In genomic region chr15:67405208-67406191, GRCh38 we compare ENCODE assay signal across 16 cellular contexts.
DNase-seq lines count a peak whose midpoint lies in the region; ATAC-seq, FAIRE-seq and TF ChIP-seq lines count a peak whose summit lies in the region.
"Had no signal": no experiment of that assay in that cellular context is flagged by ENCODE, and none has a peak within 500 bp of the region (broad histone marks: within the 10 kb centered on the region; RNA-seq: fewer than 3 reads in every experiment).

No MANE protein-coding gene starts in this region.

- H3K9me3 Mint-ChIP-seq in CD8-positive, alpha-beta memory T cell = no peaks in the 10 kb centered on the region
- H3K9me3 Mint-ChIP-seq in nephron progenitor cell = no peaks in the 10 kb centered on the region
- no peaks in the 10 kb centered on the region for H3K9me3 Mint-ChIP-seq in activated CD4-positive, alpha-beta memory T cell treated with anti-CD3 and anti-CD28 coated beads, Interleukin-2, amount 10 ng/mL, durations not matched to agents 7 days and 5 days

- no peak for TF ChIP-seq CTCF in bronchial epithelial cell (IDR thresholded peaks at IDR 0.05; ENCODE audit: insufficient read depth, low read length, severe bottlenecking)
- TF ChIP-seq CTCF in nephron progenitor cell (IDR thresholded peaks at IDR 0.05) = no peak

- POLR2A ChIA-PET in CD8-positive, alpha-beta memory T cell (lab: Charles Lee) = no interaction called here
- POLR2A ChIA-PET in activated CD4-positive, alpha-beta memory T cell treated with anti-CD3 and anti-CD28 coated beads, Interleukin-2, amount 10 ng/mL, durations not matched to agents 7 days and 5 days (lab: Charles Lee) = no interaction called here

- no peak overlapping the region for H3K4me3 ChIP-seq in CD8-positive, alpha-beta memory T cell (ENCODE audit: low read length)
- H3K4me3 ChIP-seq in bronchial epithelial cell (ENCODE audit: low read depth, low read length) = no peak overlapping the region
- H3K4me3 ChIP-seq: mucosa of descending colon, SJSA1 had no signal

- peak overlapping the region; percentile 43 for H3K27ac ChIP-seq in CD8-positive, alpha-beta memory T cell (ENCODE audit: low read depth, low read length)
- H3K27ac ChIP-seq: SJSA1 had no signal

- DNase-seq in CD8-positive, alpha-beta memory T cell = no peak
- DNase-seq in LHCN-M2 (ENCODE audit: low read depth) (peak; percentile 88), bronchial epithelial cell (ENCODE audit: low read depth) (peak; percentile 50), nephron progenitor cell (no peak)
- DNase-seq in stimulated activated naive CD8-positive, alpha-beta T cell treated with anti-CD3 and anti-CD28 coated beads, Interleukin-15, Interleukin-2, amounts not matched to agents 100 U/mL and 50 U/mL, for 24 hours = no peak
- DNase-seq in activated CD8-positive, alpha-beta memory T cell treated with anti-CD3 and anti-CD28 coated beads, Interleukin-2, amount 50 U/mL, for 48 hours = no peak
- DNase-seq in activated CD4-positive, alpha-beta memory T cell treated with anti-CD3 and anti-CD28 coated beads, Interleukin-2, amount 10 ng/mL, durations not matched to agents 7 days and 5 days = no peak
- DNase-seq: activated CD4-positive, CD25-positive, alpha-beta regulatory T cell; activated T-cell treated with anti-CD3 and anti-CD28 coated beads for 4 hours; anterior cingulate cortex; mucosa of descending colon; NCI-H1417 treated with DMSO at 0.1 percent for 48 hours; NCI-H748 treated with DMSO at 0.1 percent for 48 hours; right cardiac atrium had no signal

- ATAC-seq in GM21526 (IDR thresholded peaks at IDR 0.05; ENCODE audit: low FRiP score, unreplicated experiment) = no peak
- no peak for ATAC-seq in stimulated activated naive CD8-positive, alpha-beta T cell treated with anti-CD3 and anti-CD28 coated beads, Interleukin-15, Interleukin-2, amounts not matched to agents 100 U/mL and 50 U/mL, for 24 hours
- ATAC-seq: mucosa of descending colon, right cardiac atrium had no signal

- peaks cover 0 to 6% (median 0%) of the 10 kb centered on the region in 3 donors for H3K36me3 Mint-ChIP-seq in CD8-positive, alpha-beta memory T cell
- no peaks in the 10 kb centered on the region for H3K36me3 Mint-ChIP-seq in nephron progenitor cell (ENCODE audit: low read depth)
- H3K36me3 Mint-ChIP-seq in activated CD4-positive, alpha-beta memory T cell treated with anti-CD3 and anti-CD28 coated beads, Interleukin-2, amount 10 ng/mL, durations not matched to agents 7 days and 5 days (ENCODE audit: low read depth) = no peaks in the 10 kb centered on the region

- no peaks in the 10 kb centered on the region for H3K9me3 ChIP-seq in CD8-positive, alpha-beta memory T cell (ENCODE audit: low read length)
- H3K9me3 ChIP-seq: mucosa of descending colon, SJSA1 had no signal

- H3K4me1 ChIP-seq in CD8-positive, alpha-beta memory T cell (ENCODE audit: insufficient read depth, low read length) = no peaks in the 10 kb centered on the region

- peaks cover 0 to 4% of the 10 kb centered on the region in 2 donors for H3K27me3 Mint-ChIP-seq in CD8-positive, alpha-beta memory T cell
- H3K27me3 Mint-ChIP-seq in nephron progenitor cell (ENCODE audit: low read depth, poor library complexity) = peaks cover 2% of the 10 kb centered on the region
- no peaks in the 10 kb centered on the region for H3K27me3 Mint-ChIP-seq in activated CD4-positive, alpha-beta memory T cell treated with anti-CD3 and anti-CD28 coated beads, Interleukin-2, amount 10 ng/mL, durations not matched to agents 7 days and 5 days

- CTCF ChIA-PET in CD8-positive, alpha-beta memory T cell (lab: Charles Lee) = no interaction called here
- CTCF ChIA-PET in activated CD4-positive, alpha-beta memory T cell treated with anti-CD3 and anti-CD28 coated beads, Interleukin-2, amount 10 ng/mL, durations not matched to agents 7 days and 5 days (lab: Charles Lee) = interaction anchor here (0.5 kb wide), 1 partner anchor 83 kb away, joined by 3 read pairs; no protein-coding TSS in a partner anchor

- no peak overlapping the region for H3K4me3 Mint-ChIP-seq in CD8-positive, alpha-beta memory T cell
- H3K4me3 Mint-ChIP-seq in nephron progenitor cell = no peak overlapping the region
- no peak overlapping the region for H3K4me3 Mint-ChIP-seq in activated CD4-positive, alpha-beta memory T cell treated with anti-CD3 and anti-CD28 coated beads, Interleukin-2, amount 10 ng/mL, durations not matched to agents 7 days and 5 days

- H3K4me1 Mint-ChIP-seq in CD8-positive, alpha-beta memory T cell = no peaks in the 10 kb centered on the region
- H3K4me1 Mint-ChIP-seq in nephron progenitor cell = peaks cover 38% of the 10 kb centered on the region
- H3K4me1 Mint-ChIP-seq in activated CD4-positive, alpha-beta memory T cell treated with anti-CD3 and anti-CD28 coated beads, Interleukin-2, amount 10 ng/mL, durations not matched to agents 7 days and 5 days = no peaks in the 10 kb centered on the region

- H3K27ac Mint-ChIP-seq in CD8-positive, alpha-beta memory T cell = no peak overlapping the region
- H3K27ac Mint-ChIP-seq in nephron progenitor cell = peak overlapping the region; percentile 89
- H3K27ac Mint-ChIP-seq in activated CD4-positive, alpha-beta memory T cell treated with anti-CD3 and anti-CD28 coated beads, Interleukin-2, amount 10 ng/mL, durations not matched to agents 7 days and 5 days = no peak overlapping the region

- H3K36me3 ChIP-seq in CD8-positive, alpha-beta memory T cell (ENCODE audit: insufficient read depth, low read length) = no peaks in the 10 kb centered on the region
- no peaks in the 10 kb centered on the region for H3K36me3 ChIP-seq in bronchial epithelial cell (ENCODE audit: control insufficient read depth, insufficient read depth, low read length)
- H3K36me3 ChIP-seq: SJSA1 had no signal

- peak; percentile 23 for FAIRE-seq in bronchial epithelial cell (lab: Jason Lieb, UNC)

- no peaks in the 10 kb centered on the region for H3K27me3 ChIP-seq in CD8-positive, alpha-beta memory T cell (ENCODE audit: insufficient read depth, low read length, poor library complexity, severe bottlenecking)
- no peaks in the 10 kb centered on the region for H3K27me3 ChIP-seq in bronchial epithelial cell (ENCODE audit: control insufficient read depth, insufficient read depth, low read length)
- H3K27me3 ChIP-seq: SJSA1 had no signal

Comparison
In these comparisons a context has a peak if more than half of its experiments do, and no peak if none do; other contexts are left out.
1. DNase-seq: peak in LHCN-M2 (single experiment) and bronchial epithelial cell (single experiment); none in CD8-positive, alpha-beta memory T cell (0 of 5), nephron progenitor cell (single experiment), stimulated activated naive CD8-positive, alpha-beta T cell treated with anti-CD3 and anti-CD28 coated beads, Interleukin-15, Interleukin-2, amounts not matched to agents 100 U/mL and 50 U/mL, for 24 hours (single experiment), activated CD8-positive, alpha-beta memory T cell treated with anti-CD3 and anti-CD28 coated beads, Interleukin-2, amount 50 U/mL, for 48 hours (single experiment) and activated CD4-positive, alpha-beta memory T cell treated with anti-CD3 and anti-CD28 coated beads, Interleukin-2, amount 10 ng/mL, durations not matched to agents 7 days and 5 days (single experiment).